Comparison of ENCODE assay signal across 1 cellular context in the genomic region with DNA sequence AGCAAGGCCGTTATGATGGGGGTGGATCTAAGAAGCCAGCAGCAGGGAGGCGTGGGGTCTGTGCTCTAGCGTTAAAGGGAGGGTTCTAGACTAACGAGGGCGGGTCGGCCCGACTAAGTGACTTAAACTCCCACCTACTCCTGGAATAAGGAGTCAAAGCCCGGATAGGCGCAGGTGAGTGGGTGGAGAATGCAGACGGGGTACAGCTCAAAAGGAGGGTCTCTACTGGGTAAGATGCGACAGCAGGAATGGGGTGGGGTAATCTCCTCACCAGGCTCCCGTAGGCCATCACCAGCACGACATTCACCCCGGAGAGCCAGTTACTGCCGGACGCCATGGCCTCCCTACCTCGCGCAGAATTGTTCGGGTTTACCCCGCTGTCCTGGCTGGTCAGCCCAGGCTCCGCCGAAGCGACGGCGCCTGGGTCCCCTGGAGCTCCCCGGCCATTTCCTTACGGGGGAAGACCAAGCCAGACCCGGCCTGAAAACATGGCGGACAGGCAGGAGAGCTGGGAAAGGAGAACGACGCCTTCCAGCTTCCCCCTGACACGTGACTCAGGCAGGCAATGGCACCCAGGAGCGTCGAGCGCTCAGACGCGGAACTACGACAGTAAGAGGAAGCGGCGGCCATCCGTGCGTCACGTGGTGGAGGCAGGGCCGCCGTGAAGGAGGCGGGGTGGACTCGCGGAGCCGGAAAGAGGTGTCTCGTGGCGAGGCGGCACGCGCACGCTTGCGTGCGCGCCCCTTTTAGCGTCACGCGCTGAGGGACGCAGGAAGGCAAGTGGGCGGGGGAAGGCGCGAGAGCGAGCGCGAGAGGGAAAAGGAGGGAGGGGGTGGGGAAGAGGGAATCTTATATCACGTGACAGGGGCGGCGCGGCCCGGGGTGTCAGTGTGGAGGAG.
TF ChIP-seq lines count a peak whose summit lies in the region.

A gene with protein sequence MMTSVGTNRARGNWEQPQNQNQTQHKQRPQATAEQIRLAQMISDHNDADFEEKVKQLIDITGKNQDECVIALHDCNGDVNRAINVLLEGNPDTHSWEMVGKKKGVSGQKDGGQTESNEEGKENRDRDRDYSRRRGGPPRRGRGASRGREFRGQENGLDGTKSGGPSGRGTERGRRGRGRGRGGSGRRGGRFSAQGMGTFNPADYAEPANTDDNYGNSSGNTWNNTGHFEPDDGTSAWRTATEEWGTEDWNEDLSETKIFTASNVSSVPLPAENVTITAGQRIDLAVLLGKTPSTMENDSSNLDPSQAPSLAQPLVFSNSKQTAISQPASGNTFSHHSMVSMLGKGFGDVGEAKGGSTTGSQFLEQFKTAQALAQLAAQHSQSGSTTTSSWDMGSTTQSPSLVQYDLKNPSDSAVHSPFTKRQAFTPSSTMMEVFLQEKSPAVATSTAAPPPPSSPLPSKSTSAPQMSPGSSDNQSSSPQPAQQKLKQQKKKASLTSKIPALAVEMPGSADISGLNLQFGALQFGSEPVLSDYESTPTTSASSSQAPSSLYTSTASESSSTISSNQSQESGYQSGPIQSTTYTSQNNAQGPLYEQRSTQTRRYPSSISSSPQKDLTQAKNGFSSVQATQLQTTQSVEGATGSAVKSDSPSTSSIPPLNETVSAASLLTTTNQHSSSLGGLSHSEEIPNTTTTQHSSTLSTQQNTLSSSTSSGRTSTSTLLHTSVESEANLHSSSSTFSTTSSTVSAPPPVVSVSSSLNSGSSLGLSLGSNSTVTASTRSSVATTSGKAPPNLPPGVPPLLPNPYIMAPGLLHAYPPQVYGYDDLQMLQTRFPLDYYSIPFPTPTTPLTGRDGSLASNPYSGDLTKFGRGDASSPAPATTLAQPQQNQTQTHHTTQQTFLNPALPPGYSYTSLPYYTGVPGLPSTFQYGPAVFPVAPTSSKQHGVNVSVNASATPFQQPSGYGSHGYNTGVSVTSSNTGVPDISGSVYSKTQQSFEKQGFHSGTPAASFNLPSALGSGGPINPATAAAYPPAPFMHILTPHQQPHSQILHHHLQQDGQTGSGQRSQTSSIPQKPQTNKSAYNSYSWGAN (plus strand): TSS at position 885 of the 899 bp plus-strand sequence. CDS start 4,169 bp downstream, outside the sequence.

TF ChIP-seq in HEK293, 187 proteins besides CTCF, POLR2A, EP300 and RAD21 (continued from another document and continues in another):
- TF ChIP-seq ZNF777 (tag by site-specific recombination; IDR thresholded peaks at IDR 0.05; ENCODE audit: borderline replicate concordance) (no peak), KLF1 (tag by site-specific recombination; IDR thresholded peaks at IDR 0.05) (peak; percentile 27), KLF8 (tag by site-specific recombination; IDR thresholded peaks at IDR 0.05) (peak; percentile 47; the same call in 1 of the 2 replicates), ZFP37 (tag by site-specific recombination; IDR thresholded peaks at IDR 0.05) (peak; percentile 80; the same call in 1 of the 2 replicates), SALL2 (tag by site-specific recombination; IDR thresholded peaks at IDR 0.05; ENCODE audit: borderline replicate concordance) (no peak), ZNF76 (tag by site-specific recombination; IDR thresholded peaks at IDR 0.05; ENCODE audit: borderline replicate concordance, low read depth) (peak; percentile 87), ZNF791 (tag by site-specific recombination; IDR thresholded peaks at IDR 0.05) (no peak), ZNF670 (tag by site-specific recombination; IDR thresholded peaks at IDR 0.05; ENCODE audit: low read depth) (no peak), ZBTB7A (tag by site-specific recombination; IDR thresholded peaks at IDR 0.05; ENCODE audit: low read depth) (0 out of 2 replicates have a peak, but pooled peaks have one; percentile 53), ZNF501 (tag by site-specific recombination; IDR thresholded peaks at IDR 0.05) (peak; percentile 97), ZNF239 (tag by site-specific recombination; IDR thresholded peaks at IDR 0.05) (no peak; the same call in 1 of the 2 replicates), ZBTB48 (tag by site-specific recombination; IDR thresholded peaks at IDR 0.05) (0 out of 2 replicates have a peak, but pooled peaks have one; percentile 25), ZNF629 (tag by site-specific recombination; IDR thresholded peaks at IDR 0.05) (peak; percentile 95), YY2 (tag by site-specific recombination; IDR thresholded peaks at IDR 0.05) (peak; percentile 95), IKZF3 (tag by site-specific recombination; IDR thresholded peaks at IDR 0.05) (peak; percentile 94), ZNF510 (tag by site-specific recombination; IDR thresholded peaks at IDR 0.05; ENCODE audit: insufficient replicate concordance) (no peak), TCF7L2 (IDR thresholded peaks at IDR 0.05; ENCODE audit: borderline replicate concordance, low read depth, low read length) (no peak), ZEB2 (tag by site-specific recombination; IDR thresholded peaks at IDR 0.05) (peak; percentile 88), ZNF335 (tag by site-specific recombination; conservative IDR thresholded peaks at IDR 0.05) (peak; percentile 87), SCRT1 (tag by site-specific recombination; IDR thresholded peaks at IDR 0.05; ENCODE audit: borderline replicate concordance) (no peak), SP2 (tag by site-specific recombination; IDR thresholded peaks at IDR 0.05) (peak; percentile 92), ZFHX2 (tag by site-specific recombination; conservative IDR thresholded peaks at IDR 0.05) (peak; percentile 87), ZNF768 (tag by site-specific recombination; IDR thresholded peaks at IDR 0.05) (no peak), ZBTB8A (tag by site-specific recombination; IDR thresholded peaks at IDR 0.05) (0 out of 2 replicates have a peak, but pooled peaks have one; percentile 20), ZNF571 (tag by site-specific recombination; IDR thresholded peaks at IDR 0.05) (no peak), PRDM1 (tag by site-specific recombination; IDR thresholded peaks at IDR 0.05) (peak; percentile 73)
- TF ChIP-seq, protein P1, sequence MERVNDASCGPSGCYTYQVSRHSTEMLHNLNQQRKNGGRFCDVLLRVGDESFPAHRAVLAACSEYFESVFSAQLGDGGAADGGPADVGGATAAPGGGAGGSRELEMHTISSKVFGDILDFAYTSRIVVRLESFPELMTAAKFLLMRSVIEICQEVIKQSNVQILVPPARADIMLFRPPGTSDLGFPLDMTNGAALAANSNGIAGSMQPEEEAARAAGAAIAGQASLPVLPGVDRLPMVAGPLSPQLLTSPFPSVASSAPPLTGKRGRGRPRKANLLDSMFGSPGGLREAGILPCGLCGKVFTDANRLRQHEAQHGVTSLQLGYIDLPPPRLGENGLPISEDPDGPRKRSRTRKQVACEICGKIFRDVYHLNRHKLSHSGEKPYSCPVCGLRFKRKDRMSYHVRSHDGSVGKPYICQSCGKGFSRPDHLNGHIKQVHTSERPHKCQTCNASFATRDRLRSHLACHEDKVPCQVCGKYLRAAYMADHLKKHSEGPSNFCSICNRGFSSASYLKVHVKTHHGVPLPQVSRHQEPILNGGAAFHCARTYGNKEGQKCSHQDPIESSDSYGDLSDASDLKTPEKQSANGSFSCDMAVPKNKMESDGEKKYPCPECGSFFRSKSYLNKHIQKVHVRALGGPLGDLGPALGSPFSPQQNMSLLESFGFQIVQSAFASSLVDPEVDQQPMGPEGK (tag by site-specific recombination; IDR thresholded peaks at IDR 0.05) = peak; percentile 10
- TF ChIP-seq, protein P2, sequence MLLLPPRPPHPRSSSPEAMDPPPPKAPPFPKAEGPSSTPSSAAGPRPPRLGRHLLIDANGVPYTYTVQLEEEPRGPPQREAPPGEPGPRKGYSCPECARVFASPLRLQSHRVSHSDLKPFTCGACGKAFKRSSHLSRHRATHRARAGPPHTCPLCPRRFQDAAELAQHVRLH (tag by site-specific recombination; IDR thresholded peaks at IDR 0.05) = peak; percentile 65
- TF ChIP-seq, protein P3, sequence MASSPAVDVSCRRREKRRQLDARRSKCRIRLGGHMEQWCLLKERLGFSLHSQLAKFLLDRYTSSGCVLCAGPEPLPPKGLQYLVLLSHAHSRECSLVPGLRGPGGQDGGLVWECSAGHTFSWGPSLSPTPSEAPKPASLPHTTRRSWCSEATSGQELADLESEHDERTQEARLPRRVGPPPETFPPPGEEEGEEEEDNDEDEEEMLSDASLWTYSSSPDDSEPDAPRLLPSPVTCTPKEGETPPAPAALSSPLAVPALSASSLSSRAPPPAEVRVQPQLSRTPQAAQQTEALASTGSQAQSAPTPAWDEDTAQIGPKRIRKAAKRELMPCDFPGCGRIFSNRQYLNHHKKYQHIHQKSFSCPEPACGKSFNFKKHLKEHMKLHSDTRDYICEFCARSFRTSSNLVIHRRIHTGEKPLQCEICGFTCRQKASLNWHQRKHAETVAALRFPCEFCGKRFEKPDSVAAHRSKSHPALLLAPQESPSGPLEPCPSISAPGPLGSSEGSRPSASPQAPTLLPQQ (tag by site-specific recombination; IDR thresholded peaks at IDR 0.05) = peak; percentile 55
- TF ChIP-seq, protein P4, sequence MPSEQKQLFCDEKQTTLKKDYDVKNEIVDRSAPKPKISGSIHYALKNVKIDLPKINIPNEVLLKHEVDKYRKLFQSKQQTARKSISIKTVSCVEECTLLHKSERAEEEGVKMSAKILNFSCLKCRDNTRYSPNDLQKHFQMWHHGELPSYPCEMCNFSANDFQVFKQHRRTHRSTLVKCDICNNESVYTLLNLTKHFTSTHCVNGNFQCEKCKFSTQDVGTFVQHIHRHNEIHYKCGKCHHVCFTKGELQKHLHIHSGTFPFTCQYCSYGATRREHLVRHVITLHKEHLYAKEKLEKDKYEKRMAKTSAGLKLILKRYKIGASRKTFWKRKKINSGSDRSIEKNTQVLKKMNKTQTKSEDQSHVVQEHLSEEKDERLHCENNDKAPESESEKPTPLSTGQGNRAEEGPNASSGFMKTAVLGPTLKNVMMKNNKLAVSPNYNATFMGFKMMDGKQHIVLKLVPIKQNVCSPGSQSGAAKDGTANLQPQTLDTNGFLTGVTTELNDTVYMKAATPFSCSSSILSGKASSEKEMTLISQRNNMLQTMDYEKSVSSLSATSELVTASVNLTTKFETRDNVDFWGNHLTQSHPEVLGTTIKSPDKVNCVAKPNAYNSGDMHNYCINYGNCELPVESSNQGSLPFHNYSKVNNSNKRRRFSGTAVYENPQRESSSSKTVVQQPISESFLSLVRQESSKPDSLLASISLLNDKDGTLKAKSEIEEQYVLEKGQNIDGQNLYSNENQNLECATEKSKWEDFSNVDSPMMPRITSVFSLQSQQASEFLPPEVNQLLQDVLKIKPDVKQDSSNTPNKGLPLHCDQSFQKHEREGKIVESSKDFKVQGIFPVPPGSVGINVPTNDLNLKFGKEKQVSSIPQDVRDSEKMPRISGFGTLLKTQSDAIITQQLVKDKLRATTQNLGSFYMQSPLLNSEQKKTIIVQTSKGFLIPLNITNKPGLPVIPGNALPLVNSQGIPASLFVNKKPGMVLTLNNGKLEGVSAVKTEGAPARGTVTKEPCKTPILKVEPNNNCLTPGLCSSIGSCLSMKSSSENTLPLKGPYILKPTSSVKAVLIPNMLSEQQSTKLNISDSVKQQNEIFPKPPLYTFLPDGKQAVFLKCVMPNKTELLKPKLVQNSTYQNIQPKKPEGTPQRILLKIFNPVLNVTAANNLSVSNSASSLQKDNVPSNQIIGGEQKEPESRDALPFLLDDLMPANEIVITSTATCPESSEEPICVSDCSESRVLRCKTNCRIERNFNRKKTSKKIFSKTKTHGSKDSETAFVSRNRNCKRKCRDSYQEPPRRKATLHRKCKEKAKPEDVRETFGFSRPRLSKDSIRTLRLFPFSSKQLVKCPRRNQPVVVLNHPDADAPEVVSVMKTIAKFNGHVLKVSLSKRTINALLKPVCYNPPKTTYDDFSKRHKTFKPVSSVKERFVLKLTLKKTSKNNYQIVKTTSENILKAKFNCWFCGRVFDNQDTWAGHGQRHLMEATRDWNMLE (tag by site-specific recombination; conservative IDR thresholded peaks at IDR 0.05; ENCODE audit: low read depth) = peak; percentile 51; the same call in 1 of the 2 replicates
- TF ChIP-seq, protein P5, sequence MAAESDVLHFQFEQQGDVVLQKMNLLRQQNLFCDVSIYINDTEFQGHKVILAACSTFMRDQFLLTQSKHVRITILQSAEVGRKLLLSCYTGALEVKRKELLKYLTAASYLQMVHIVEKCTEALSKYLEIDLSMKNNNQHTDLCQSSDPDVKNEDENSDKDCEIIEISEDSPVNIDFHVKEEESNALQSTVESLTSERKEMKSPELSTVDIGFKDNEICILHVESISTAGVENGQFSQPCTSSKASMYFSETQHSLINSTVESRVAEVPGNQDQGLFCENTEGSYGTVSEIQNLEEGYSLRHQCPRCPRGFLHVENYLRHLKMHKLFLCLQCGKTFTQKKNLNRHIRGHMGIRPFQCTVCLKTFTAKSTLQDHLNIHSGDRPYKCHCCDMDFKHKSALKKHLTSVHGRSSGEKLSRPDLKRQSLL (tag by site-specific recombination; IDR thresholded peaks at IDR 0.05) = 0 out of 2 replicates have a peak, but pooled peaks have one; percentile 12
- TF ChIP-seq, protein P6, sequence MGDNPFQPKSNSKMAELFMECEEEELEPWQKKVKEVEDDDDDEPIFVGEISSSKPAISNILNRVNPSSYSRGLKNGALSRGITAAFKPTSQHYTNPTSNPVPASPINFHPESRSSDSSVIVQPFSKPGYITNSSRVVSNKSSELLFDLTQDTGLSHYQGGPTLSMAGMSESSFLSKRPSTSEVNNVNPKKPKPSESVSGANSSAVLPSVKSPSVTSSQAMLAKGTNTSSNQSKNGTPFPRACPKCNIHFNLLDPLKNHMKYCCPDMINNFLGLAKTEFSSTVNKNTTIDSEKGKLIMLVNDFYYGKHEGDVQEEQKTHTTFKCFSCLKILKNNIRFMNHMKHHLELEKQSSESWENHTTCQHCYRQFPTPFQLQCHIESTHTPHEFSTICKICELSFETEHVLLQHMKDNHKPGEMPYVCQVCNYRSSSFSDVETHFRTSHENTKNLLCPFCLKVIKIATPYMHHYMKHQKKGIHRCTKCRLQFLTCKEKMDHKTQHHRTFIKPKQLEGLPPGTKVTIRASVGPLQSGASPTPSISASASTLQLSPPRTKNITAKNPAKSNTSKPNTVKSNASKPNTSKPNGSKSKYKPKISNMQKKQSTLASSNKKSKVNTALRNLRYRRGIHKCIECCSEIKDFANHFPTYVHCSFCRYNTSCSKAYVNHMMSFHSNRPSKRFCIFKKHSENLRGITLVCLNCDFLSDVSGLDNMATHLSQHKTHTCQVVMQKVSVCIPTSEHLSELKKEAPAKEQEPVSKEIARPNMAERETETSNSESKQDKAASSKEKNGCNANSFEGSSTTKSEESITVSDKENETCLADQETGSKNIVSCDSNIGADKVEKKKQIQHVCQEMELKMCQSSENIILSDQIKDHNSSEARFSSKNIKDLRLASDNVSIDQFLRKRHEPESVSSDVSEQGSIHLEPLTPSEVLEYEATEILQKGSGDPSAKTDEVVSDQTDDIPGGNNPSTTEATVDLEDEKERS (tag by site-specific recombination; IDR thresholded peaks at IDR 0.05) = peak; percentile 84; the same call in 1 of the 2 replicates
- TF ChIP-seq, protein P7, sequence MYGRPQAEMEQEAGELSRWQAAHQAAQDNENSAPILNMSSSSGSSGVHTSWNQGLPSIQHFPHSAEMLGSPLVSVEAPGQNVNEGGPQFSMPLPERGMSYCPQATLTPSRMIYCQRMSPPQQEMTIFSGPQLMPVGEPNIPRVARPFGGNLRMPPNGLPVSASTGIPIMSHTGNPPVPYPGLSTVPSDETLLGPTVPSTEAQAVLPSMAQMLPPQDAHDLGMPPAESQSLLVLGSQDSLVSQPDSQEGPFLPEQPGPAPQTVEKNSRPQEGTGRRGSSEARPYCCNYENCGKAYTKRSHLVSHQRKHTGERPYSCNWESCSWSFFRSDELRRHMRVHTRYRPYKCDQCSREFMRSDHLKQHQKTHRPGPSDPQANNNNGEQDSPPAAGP (tag by site-specific recombination; IDR thresholded peaks at IDR 0.05) = peak; percentile 72
